In genomic region chr5:24353606-24354005, GRCh38 we compare ENCODE assay signal across 29 cellular contexts.
"Had no signal": no experiment of that assay in that cellular context is flagged by ENCODE, and none has a peak within 500 bp of the region (broad histone marks: within the 10 kb centered on the region; RNA-seq: fewer than 3 reads in every experiment).

No MANE protein-coding gene starts in this region.

- H3K4me3 Mint-ChIP-seq: activated CD4-positive, alpha-beta T cell treated with anti-CD3 and anti-CD28 coated beads, Interleukin-2, amount 10 ng/mL, durations not matched to agents 24 days and 14 days; activated CD8-positive, alpha-beta T cell treated with anti-CD3 and anti-CD28 coated beads, Interleukin-2, amount 10 ng/mL, durations not matched to agents 7 days and 5 days; activated T-cell treated with anti-CD3 and anti-CD28 coated beads, Interleukin-2, amount 50 U/mL, for 24 hours; brain had no signal

- H3K27ac Mint-ChIP-seq: activated CD4-positive, alpha-beta T cell treated with anti-CD3 and anti-CD28 coated beads, Interleukin-2, amount 10 ng/mL, durations not matched to agents 24 days and 14 days; activated CD8-positive, alpha-beta T cell treated with anti-CD3 and anti-CD28 coated beads, Interleukin-2, amount 10 ng/mL, durations not matched to agents 7 days and 5 days; activated naive CD4-positive, alpha-beta T cell treated with anti-CD3 and anti-CD28 coated beads, Interleukin-2, amount 50 U/mL, for 72 hours; activated T-cell treated with anti-CD3 and anti-CD28 coated beads, Interleukin-2, amount 50 U/mL, for 24 hours; activated T-helper 2 cell treated with anti-CD3 and anti-CD28 coated beads, Interferon-gamma antibody, Interleukin-2, Interleukin-4, amounts not matched to agents 10 μg/mL and 5 μg/mL and 100 μg/mL, durations not matched to agents 14 hours and 24 hours and 36 hours; brain had no signal

- H3K9me3 ChIP-seq: adrenal gland had no signal

- ATAC-seq: activated CD8-positive, alpha-beta T cell treated with anti-CD3 and anti-CD28 coated beads, Interleukin-2, amount 10 ng/mL, durations not matched to agents 7 days and 5 days; activated naive CD4-positive, alpha-beta T cell treated with anti-CD3 and anti-CD28 coated beads, Interleukin-2, amount 50 U/mL, for 72 hours had no signal

- H3K27me3 ChIP-seq: adrenal gland had no signal

- H3K27me3 Mint-ChIP-seq: activated CD4-positive, alpha-beta T cell treated with anti-CD3 and anti-CD28 coated beads, Interleukin-2, amount 10 ng/mL, durations not matched to agents 24 days and 14 days; activated T-cell treated with anti-CD3 and anti-CD28 coated beads, Interleukin-2, amount 50 U/mL, for 24 hours; brain had no signal

- H3K36me3 Mint-ChIP-seq: brain had no signal

- H3K4me1 Mint-ChIP-seq: activated CD4-positive, alpha-beta T cell treated with anti-CD3 and anti-CD28 coated beads, Interleukin-2, amount 10 ng/mL, durations not matched to agents 24 days and 14 days had no signal

- DNase-seq: activated CD4-positive, alpha-beta T cell treated with anti-CD3 and anti-CD28 coated beads, Interleukin-2, amount 10 ng/mL, durations not matched to agents 24 days and 14 days; activated CD4-positive, alpha-beta T cell treated with anti-CD3 and anti-CD28 coated beads, Interleukin-2, amount 50 U/mL, for 48 hours; activated CD8-positive, alpha-beta T cell treated with anti-CD3 and anti-CD28 coated beads, Interleukin-2, amount 10 ng/mL, durations not matched to agents 7 days and 5 days; activated gamma-delta T cell; activated naive CD4-positive, alpha-beta T cell treated with Interleukin-2 at 50 U/mL for 16 hours; activated T-cell treated with anti-CD3 and anti-CD28 coated beads, Interleukin-2, amount 50 U/mL, for 24 hours; adrenal gland; anterior cingulate cortex; caudate nucleus; cerebellar nuclear complex; NCI-H1092 treated with DMSO at 0.1 percent for 48 hours; NCI-H146; NCI-H1930; NCI-H2107; NCI-H226; NCI-H524 treated with DMSO at 0.1 percent for 48 hours; NCI-H82; NK-92 treated with Interleukin-12 subunit alpha and Interleukin-12 subunit beta, amount 100 ng/mL, for 24 hours; PC-9; Right ventricle myocardium superior; SW 1271; T-helper 1 cell; T-helper 2 cell; T-helper 9 cell had no signal

- H3K27ac ChIP-seq: adrenal gland, KMS-11, PC-9, RWPE1 had no signal

- H3K9me3 Mint-ChIP-seq: brain had no signal
